In genomic region chr6:92122746-92123145, GRCh38 we compare ENCODE assay signal across 2 cellular contexts.
TF ChIP-seq lines count a peak whose summit lies in the region.

No MANE protein-coding gene starts in this region.

TF ChIP-seq in SK-N-SH, 30 proteins besides CTCF, POLR2A, EP300 and RAD21 (continued from another document):
- no peak for TF ChIP-seq FOSL2 (IDR thresholded peaks at IDR 0.05; ENCODE audit: borderline replicate concordance, low read depth)
- TF ChIP-seq NFIC (IDR thresholded peaks at IDR 0.05; ENCODE audit: borderline replicate concordance): no peak
- TF ChIP-seq SMC3 (IDR thresholded peaks at IDR 0.05; ENCODE audit: low read depth, low read length): peak; percentile 51
- no peak for TF ChIP-seq NRF1 (IDR thresholded peaks at IDR 0.05; ENCODE audit: low read depth, low read length)
- TF ChIP-seq ELF1 (IDR thresholded peaks at IDR 0.05): no peak

TF ChIP-seq in SK-N-SH treated with all-trans-retinoic acid at 6 μM for 48 hours, 23 proteins besides CTCF, POLR2A, EP300 and RAD21 (continued from another document):
- TF ChIP-seq CSRNP3 (CRISPR knock-in tag; IDR thresholded peaks at IDR 0.05) (no peak), ZNF8 (CRISPR knock-in tag; IDR thresholded peaks at IDR 0.05) (no peak), CREB5 (CRISPR knock-in tag; IDR thresholded peaks at IDR 0.05; ENCODE audit: low read depth) (no peak), POU6F1 (CRISPR knock-in tag; IDR thresholded peaks at IDR 0.05; ENCODE audit: borderline replicate concordance, low read depth) (no peak), TCF4 (CRISPR knock-in tag; IDR thresholded peaks at IDR 0.05; ENCODE audit: borderline replicate concordance) (no peak)
